ENCODE assay signal across 7 cellular contexts in genomic region chr15:62344806-62345539, GRCh38. TPM values are rescaled to one million over a fixed set of nuclear protein-coding genes. Genes with fewer than 3 reads are reported as not detected.
DNase-seq lines count a peak whose midpoint lies in the region; ATAC-seq, FAIRE-seq and TF ChIP-seq lines count a peak whose summit lies in the region.

No MANE protein-coding gene starts in this region.

- peak overlapping the region in 1 of 2 donors; percentile 18 for H3K4me3 ChIP-seq in small intestine (ENCODE audit: low read depth in 1 of 2, low read length in 2 of 2)

- H3K36me3 ChIP-seq in small intestine (ENCODE audit: control insufficient read depth in 2 of 2, insufficient read depth in 2 of 2, low read length in 2 of 2): no peaks in the 10 kb centered on the region

- DNase-seq in GM13977 (ENCODE audit: low spot score): peak; percentile 69
- peak; percentile 18 for DNase-seq in HK-2 (ENCODE audit: unreplicated experiment)
- DNase-seq in SHP77 treated with DMSO at 0.1 percent for 48 hours (lab: John Stamatoyannopoulos, UW): peak; percentile 64
- peak; percentile 50 for DNase-seq in activated naive CD4-positive, alpha-beta T cell treated with anti-CD3 and anti-CD28 coated beads, Interleukin-2, amount 50 U/mL, for 16 hours
- no peak for DNase-seq in left ventricle myocardium superior
- DNase-seq in small intestine: peak; percentile 87
- DNase-seq in DMS153 (lab: John Stamatoyannopoulos, UW): no peak

- peak; percentile 53 for TF ChIP-seq CTCF in GM13977 (IDR thresholded peaks at IDR 0.05; ENCODE audit: extremely low read depth, insufficient read depth, missing control alignments)

- no peak for FAIRE-seq in small intestine (lab: Jason Lieb, UNC)

- 28 to 31% (median 31%) methylated on average over 21 of the region's 21 CpGs for WGBS in small intestine, 3 donors

- intact Hi-C loops in left ventricle myocardium superior (cut with micrococcal nuclease): no loop called here

- peak; percentile 70 for ATAC-seq in left ventricle myocardium superior

- no peaks in the 10 kb centered on the region for H3K9me3 ChIP-seq in small intestine (ENCODE audit: control insufficient read depth, low read depth)

- H3K4me1 ChIP-seq in small intestine (ENCODE audit: control insufficient read depth in 2 of 2, insufficient read depth in 1 of 2, low read depth in 1 of 2, low read length in 1 of 2): no peaks in the 10 kb centered on the region

- no peak overlapping the region for H3K27ac ChIP-seq in small intestine (ENCODE audit: low read depth in 1 of 2, low read length in 1 of 2)

- no peaks in the 10 kb centered on the region for H3K27me3 ChIP-seq in small intestine (ENCODE audit: control insufficient read depth in 2 of 2, insufficient read depth in 2 of 2, low read length in 2 of 2)

- in situ Hi-C loops in GM13977 (cut with MboI; ENCODE audit: low pct_unique_long_range_greater_than_20kb, low sequenced_read_pairs, unreplicated experiment): no loop called here

RNA-seq across cellular contexts. Expression of gene TLN2, which starts 45.4 kb away (rescaled TPM):
- total RNA-seq in left ventricle myocardium superior: 51.4 TPM
- 1 to 10 TPM; 8.4 to 8.9 (median 8.6) TPM for polyA plus RNA-seq in small intestine

Comparison
In these comparisons a context has a peak if more than half of its experiments do, and no peak if none do; other contexts are left out.
1. DNase-seq: peak in GM13977 (single experiment), HK-2 (single experiment), SHP77 treated with DMSO at 0.1 percent for 48 hours (single experiment), activated naive CD4-positive, alpha-beta T cell treated with anti-CD3 and anti-CD28 coated beads, Interleukin-2, amount 50 U/mL, for 16 hours (single experiment) and small intestine (single experiment); none in left ventricle myocardium superior (single experiment) and DMS153 (single experiment).